In the genomic region with DNA sequence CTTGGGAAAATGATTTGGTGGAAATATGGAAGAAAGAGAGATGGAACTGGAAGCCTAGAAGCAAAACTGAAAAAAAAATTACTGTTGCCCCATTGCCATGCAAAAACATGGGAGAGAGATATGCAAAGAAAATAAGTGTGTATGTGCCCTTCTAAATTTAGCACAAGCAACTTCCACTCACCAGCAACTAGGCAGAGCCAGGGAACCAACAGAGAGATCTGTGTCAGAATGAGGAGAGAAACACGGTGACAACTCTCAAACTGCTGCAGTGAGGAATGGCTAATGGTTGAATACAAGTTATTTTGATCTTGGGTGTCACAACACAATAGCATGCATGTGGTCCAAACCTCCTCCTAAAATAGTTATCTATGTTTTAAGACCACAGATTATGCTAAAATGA, we compare ENCODE assay signal across 19 cellular contexts. TPM values are rescaled to one million over a fixed set of nuclear protein-coding genes. Genes with fewer than 3 reads are reported as not detected.
DNase-seq lines count a peak whose midpoint lies in the region; ATAC-seq and TF ChIP-seq lines count a peak whose summit lies in the region.
"Had no signal": no experiment of that assay in that cellular context is flagged by ENCODE, and none has a peak within 500 bp of the region (broad histone marks: within the 10 kb centered on the region; RNA-seq: fewer than 3 reads in every experiment).

No MANE protein-coding gene starts in this region.

- no peaks in the 10 kb centered on the region for H3K9me3 ChIP-seq in cardiac muscle cell (ENCODE audit: low read depth)
- no peaks in the 10 kb centered on the region for H3K9me3 ChIP-seq in prostate gland
- no peaks in the 10 kb centered on the region for H3K9me3 ChIP-seq in psoas muscle
- H3K9me3 ChIP-seq in thyroid gland, result no peaks in the 10 kb centered on the region

- H3K27me3 ChIP-seq in cardiac muscle cell, result no peaks in the 10 kb centered on the region
- no peaks in the 10 kb centered on the region for H3K27me3 ChIP-seq in prostate gland (replicated peaks; ENCODE audit: insufficient read depth)
- H3K27me3 ChIP-seq in psoas muscle (ENCODE audit: insufficient read depth in 3 of 3, low read length in 2 of 3), result no peaks in the 10 kb centered on the region
- H3K27me3 ChIP-seq in thyroid gland, result no peaks in the 10 kb centered on the region

- ATAC-seq in Right ventricle myocardium inferior, result peak; percentile 74
- ATAC-seq in left ventricle myocardium superior, result peak; percentile 89
- no peak for ATAC-seq in psoas muscle
- no peak for ATAC-seq in GM19395 (IDR thresholded peaks at IDR 0.05; ENCODE audit: unreplicated experiment)
- ATAC-seq: CD8-positive, alpha-beta T cell had no signal

- no peak for DNase-seq in Right ventricle myocardium inferior (ENCODE audit: missing footprints)
- no peak for DNase-seq in cardiac septum (ENCODE audit: low spot score)
- peak in 1 of 2 donors; percentile 58 for DNase-seq in cardiac muscle cell (ENCODE audit: low read depth in 1 of 2, low spot score in 1 of 2)
- no peak for DNase-seq in left ventricle myocardium superior
- no peak for DNase-seq in prostate gland (ENCODE audit: low spot score)
- DNase-seq in psoas muscle, result no peak
- no peak for DNase-seq in thyroid gland
- DNase-seq: CD8-positive, alpha-beta T cell; COR-L47; DMS153; DMS79 treated with DMSO at 0.1 percent for 48 hours; EL; GOT3; H9 had no signal

- H3K36me3 ChIP-seq in cardiac muscle cell (peaks cover 40% of the 10 kb centered on the region), prostate gland (no peaks in the 10 kb centered on the region), psoas muscle (ENCODE audit: insufficient read depth in 1 of 2, low read depth in 1 of 2) (no peaks in the 10 kb centered on the region), thyroid gland (peaks cover 0 to 3% of the 10 kb centered on the region in 2 donors)

- no peak for TF ChIP-seq CTCF in cardiac muscle cell (IDR thresholded peaks at IDR 0.05; ENCODE audit: low read depth, low read length)
- no peak for TF ChIP-seq CTCF in prostate gland (IDR thresholded peaks at IDR 0.05)
- no peak for TF ChIP-seq CTCF in psoas muscle (IDR thresholded peaks at IDR 0.05)
- no peak for TF ChIP-seq CTCF in thyroid gland (IDR thresholded peaks at IDR 0.05)

- intact Hi-C loops in Right ventricle myocardium inferior (cut with DNase I) (no loop called here), cardiac septum (cut with DNase I) (loop anchor here (1.0 to 10.0 kb wide), 2 partner anchors 10 to 113 kb away; no protein-coding TSS in a partner anchor), left ventricle myocardium superior (cut with micrococcal nuclease) (no loop called here), prostate gland (cut with DNase I) (no loop called here), psoas muscle (cut with DNase I) (no loop called here), thyroid gland (cut with DNase I) (no loop called here)

- H3K4me3 ChIP-seq in cardiac muscle cell (no peak overlapping the region), prostate gland (no peak overlapping the region), psoas muscle (no peak overlapping the region), thyroid gland (replicated peaks in 1 of 3) (no peak overlapping the region)

- H3K4me1 ChIP-seq in cardiac muscle cell (ENCODE audit: low read depth) (peaks cover 14% of the 10 kb centered on the region), prostate gland (replicated peaks) (no peaks in the 10 kb centered on the region), psoas muscle (no peaks in the 10 kb centered on the region), thyroid gland (no peaks in the 10 kb centered on the region)

- WGBS in prostate gland, result 71% methylated on average over 1 of the region's 1 CpG
- WGBS in psoas muscle, 3 donors, result 60 to 65% (median 65%) methylated on average over 1 of the region's 1 CpG
- WGBS in thyroid gland, 2 donors, result 87 to 89% methylated on average over 1 of the region's 1 CpG

- no peak for TF ChIP-seq POLR2A in prostate gland (IDR thresholded peaks at IDR 0.05)
- no peak for TF ChIP-seq POLR2A in thyroid gland (IDR thresholded peaks at IDR 0.05)

- H3K27ac ChIP-seq in cardiac muscle cell (peak overlapping the region; percentile 88), prostate gland (no peak overlapping the region), psoas muscle (no peak overlapping the region), thyroid gland (no peak overlapping the region)
- H3K27ac ChIP-seq: 22Rv1 had no signal

RNA-seq across cellular contexts. Expression of a gene that starts 10.9 kb away (rescaled TPM):
- total RNA-seq in Right ventricle myocardium inferior (26.0 TPM), cardiac septum (26.7 TPM), cardiac muscle cell (14.9 and 19.0 TPM in 2 replicates), left ventricle myocardium superior (34.1 TPM), prostate gland (10 to 100 TPM in 1 of 2 donors, 1 to 10 TPM in 1; 8.4 to 29.1 TPM), psoas muscle (1 to 10 TPM in 2 of 4 donors, under 1 TPM in 2; 0.66 to 2.4 (median 0.99) TPM), thyroid gland (10 to 100 TPM in 1 of 4 donors, 1 to 10 TPM in 3; 7.0 to 11.7 (median 7.5) TPM)
- polyA plus RNA-seq in cardiac muscle cell (15.9 and 19.8 TPM in 2 replicates), psoas muscle (under 1 TPM; 0.11 to 0.21 (median 0.18) TPM)
- total RNA-seq: CD8-positive, alpha-beta T cell had no signal
- polyA plus RNA-seq: BJ had no signal

RNA-seq across cellular contexts. Expression of a gene that starts 48.8 kb away (rescaled TPM):
- total RNA-seq in Right ventricle myocardium inferior (0.08 TPM), cardiac septum (0.65 TPM), cardiac muscle cell (1.2 and 3.3 TPM in 2 replicates), left ventricle myocardium superior (0.10 TPM), prostate gland (10 to 100 TPM; 13.5 to 32.1 TPM), psoas muscle (under 1 TPM in 2 of 4 donors, not detected in 2; 0.06 to 0.10 TPM), thyroid gland (1 to 10 TPM in 1 of 4 donors, under 1 TPM in 2, not detected in 1; 0.15 to 1.5 (median 0.33) TPM)
- polyA plus RNA-seq in cardiac muscle cell (0.81 and 1.5 TPM in 2 replicates), psoas muscle (under 1 TPM; under 0.01 to 0.06 (median 0.01) TPM)
- total RNA-seq: A673; CD8-positive, alpha-beta T cell had no signal
- polyA plus RNA-seq: BJ, CD14-positive monocyte had no signal

Comparison
In these comparisons a context has a peak if more than half of its experiments do, and no peak if none do; other contexts are left out.
1. ATAC-seq: peak in Right ventricle myocardium inferior (single experiment) and left ventricle myocardium superior (single experiment); none in psoas muscle (0 of 4) and GM19395 (single experiment).